Comparison of ENCODE assay signal across 28 cellular contexts in genomic region chr13:113356594-113356993, GRCh38. TPM values are rescaled to one million over a fixed set of nuclear protein-coding genes. Genes with fewer than 3 reads are reported as not detected.
"Had no signal": no experiment of that assay in that cellular context is flagged by ENCODE, and none has a peak within 500 bp of the region (broad histone marks: within the 10 kb centered on the region; RNA-seq: fewer than 3 reads in every experiment).

No MANE protein-coding gene starts in this region.

- H3K9me3 ChIP-seq: colonic mucosa, esophagus squamous epithelium, gastrocnemius medialis, heart right ventricle, left lung, lower lobe of right lung had no signal

- H3K27ac ChIP-seq: colonic mucosa, epithelial cell of prostate, esophagus squamous epithelium, gastrocnemius medialis, heart right ventricle, left lung, lower lobe of right lung had no signal

- H3K36me3 Mint-ChIP-seq: immature natural killer cell, mesothelial cell of epicardium had no signal

- H3K27me3 ChIP-seq: colonic mucosa, esophagus squamous epithelium, gastrocnemius medialis had no signal

- ATAC-seq: effector memory CD8-positive, alpha-beta T cell; esophagus mucosa; gastrocnemius medialis; heart right ventricle; left lung; left ventricle myocardium superior; lower lobe of right lung had no signal

- H3K4me3 Mint-ChIP-seq: dendritic cell treated with granulocyte-macrophage colony-stimulating factor and Interleukin-4, amounts not matched to agents 40 ng/mL and 50 ng/mL, for 4 days; effector memory CD8-positive, alpha-beta T cell; endodermal cell; immature natural killer cell; mesothelial cell of epicardium had no signal

- FAIRE-seq: endometrium, kidney had no signal

- H3K4me3 ChIP-seq: colonic mucosa, esophagus squamous epithelium, gastrocnemius medialis, heart right ventricle, left lung, lower lobe of right lung had no signal

- H3K27ac Mint-ChIP-seq: dendritic cell treated with granulocyte-macrophage colony-stimulating factor and Interleukin-4, amounts not matched to agents 40 ng/mL and 50 ng/mL, for 4 days; effector memory CD8-positive, alpha-beta T cell; endodermal cell; immature natural killer cell; mesothelial cell of epicardium had no signal

- H3K9me3 Mint-ChIP-seq: dendritic cell treated with granulocyte-macrophage colony-stimulating factor and Interleukin-4, amounts not matched to agents 40 ng/mL and 50 ng/mL, for 4 days; effector memory CD8-positive, alpha-beta T cell; endodermal cell; immature natural killer cell; mesothelial cell of epicardium had no signal

- H3K4me1 ChIP-seq: colonic mucosa, heart right ventricle, left lung, lower lobe of right lung had no signal

- H3K36me3 ChIP-seq: colonic mucosa, heart right ventricle, left lung, lower lobe of right lung had no signal

- DNase-seq: colonic mucosa; cortex of kidney; effector CD8-positive, alpha-beta T cell; effector memory CD8-positive, alpha-beta T cell; endodermal cell; erythroblast; esophagus squamous epithelium; foreskin fibroblast; foreskin melanocyte; glutamatergic neuron; head of caudate nucleus; heart right ventricle; hypothalamus; immature natural killer cell; islet precursor cell; kidney glomerular epithelial cell; left lung; left ventricle myocardium superior; mesenchymal stem cell had no signal

- H3K4me1 Mint-ChIP-seq: endodermal cell, immature natural killer cell had no signal

RNA-seq across cellular contexts. Expression of gene GRTP1, which starts 7.3 kb away (rescaled TPM):
- total RNA-seq: glomerular endothelial cell had no signal
